ENCODE assay signal across 8 cellular contexts in genomic region chr22:24554316-24555159, GRCh38. TPM values are rescaled to one million over a fixed set of nuclear protein-coding genes. Genes with fewer than 3 reads are reported as not detected.
A peak's percentile ranks its signal among the peaks of the same experiment; 100 is the strongest.
DNase-seq lines count a peak whose midpoint lies in the region; ATAC-seq, FAIRE-seq and TF ChIP-seq lines count a peak whose summit lies in the region.

TSS of gene GUCD1 (minus strand) at chr22:24555138. CDS start at chr22:24554991, 147 bp downstream.

- CTCF ChIA-PET in CD4-positive, alpha-beta T cell (lab: Charles Lee), result no interaction called here
- CTCF ChIA-PET in activated naive CD4-positive, alpha-beta T cell treated with anti-CD3 and anti-CD28 coated beads for 36 hours (lab: Charles Lee), result interaction anchor here (0.7 to 2.2 kb wide), 2 partner anchors 29 to 32 kb away, joined by 3 to 5 read pairs; no protein-coding TSS in a partner anchor

- no peak for FAIRE-seq in pancreas (lab: Jason Lieb, UNC)

- H3K27me3 ChIP-seq in CD4-positive, alpha-beta T cell (ENCODE audit: control insufficient read depth, insufficient read depth, low read length), result no peaks in the 10 kb centered on the region
- no peaks in the 10 kb centered on the region for H3K27me3 ChIP-seq in pancreas

- no peaks in the 10 kb centered on the region for H3K9me3 Mint-ChIP-seq in CD4-positive, alpha-beta T cell
- no peaks in the 10 kb centered on the region for H3K9me3 Mint-ChIP-seq in activated naive CD4-positive, alpha-beta T cell treated with anti-CD3 and anti-CD28 coated beads for 36 hours
- H3K9me3 Mint-ChIP-seq in glutamatergic neuron (ENCODE audit: unreplicated experiment), result peaks cover 8% of the 10 kb centered on the region

- peak within 1 kb of the TSS; percentile 97 for H3K27ac ChIP-seq in CD4-positive, alpha-beta T cell (ENCODE audit: low read depth, low read length)
- H3K27ac ChIP-seq in pancreas, result peak within 1 kb of the TSS; percentile 94 to 98 (median 95)

- ATAC-seq in CD4-positive, alpha-beta T cell (ENCODE audit: poor library complexity), result no peak
- ATAC-seq in GM21447 (IDR thresholded peaks at IDR 0.05; ENCODE audit: unreplicated experiment) (peak; percentile 14), pancreas (peak in 1 of 4 donors; percentile 0), HG02870 (IDR thresholded peaks at IDR 0.05; ENCODE audit: unreplicated experiment) (no peak)

- no peaks in the 10 kb centered on the region for H3K9me3 ChIP-seq in CD4-positive, alpha-beta T cell (ENCODE audit: control insufficient read depth, low read length)
- H3K9me3 ChIP-seq in pancreas, result no peaks in the 10 kb centered on the region

- peaks cover 0 to 10% (median 5%) of the 10 kb centered on the region in 3 donors for H3K36me3 ChIP-seq in pancreas

- intact Hi-C loops in CD4-positive, alpha-beta T cell (cut with DNase I, micrococcal nuclease), result loop anchor here in 1 of 2 experiments (1.0 to 10.0 kb wide), 6 partner anchors 284 to 1878 kb away; partner anchors contain the start of genes DERL3, RAB36, RSPH14 and SPECC1L
- intact Hi-C loops in activated naive CD4-positive, alpha-beta T cell treated with anti-CD3 and anti-CD28 coated beads for 36 hours (cut with micrococcal nuclease), result loop anchor here (1.0 to 5.0 kb wide), 10 partner anchors 48 to 847 kb away; partner anchors contain the start of genes CABIN1, GGT1, MIF and SMARCB1
- intact Hi-C loops in pancreas (cut with DNase I), result no loop called here

- WGBS in pancreas, 2 donors, result 0% methylated on average over 45 to 64 of the region's 64 CpGs

- H3K27me3 Mint-ChIP-seq in CD4-positive, alpha-beta T cell, result no peaks in the 10 kb centered on the region
- H3K27me3 Mint-ChIP-seq in activated naive CD4-positive, alpha-beta T cell treated with anti-CD3 and anti-CD28 coated beads for 36 hours (ENCODE audit: low read depth), result no peaks in the 10 kb centered on the region
- H3K27me3 Mint-ChIP-seq in glutamatergic neuron (ENCODE audit: unreplicated experiment), result peaks cover 12% of the 10 kb centered on the region

- H3K4me3 ChIP-seq in pancreas, result peak within 1 kb of the TSS; percentile 57 to 95 (median 92)

- peak within 1 kb of the TSS; percentile 89 for H3K27ac Mint-ChIP-seq in CD4-positive, alpha-beta T cell
- H3K27ac Mint-ChIP-seq in activated naive CD4-positive, alpha-beta T cell treated with anti-CD3 and anti-CD28 coated beads for 36 hours, result peak within 1 kb of the TSS; percentile 100
- H3K27ac Mint-ChIP-seq in glutamatergic neuron (ENCODE audit: unreplicated experiment), result peak within 1 kb of the TSS; percentile 97

- H3K4me1 ChIP-seq in pancreas, result peaks cover 16 to 39% (median 26%) of the 10 kb centered on the region in 3 donors

- peak within 1 kb of the TSS; percentile 97 for H3K4me3 Mint-ChIP-seq in CD4-positive, alpha-beta T cell
- peak within 1 kb of the TSS; percentile 97 for H3K4me3 Mint-ChIP-seq in activated naive CD4-positive, alpha-beta T cell treated with anti-CD3 and anti-CD28 coated beads for 36 hours
- H3K4me3 Mint-ChIP-seq in glutamatergic neuron (ENCODE audit: unreplicated experiment), result peak within 1 kb of the TSS; percentile 100

- POLR2A ChIA-PET in CD4-positive, alpha-beta T cell (lab: Charles Lee), result interaction anchor here (0.6 to 2.4 kb wide), 8 partner anchors 13 to 697 kb away, joined by 3 to 17 read pairs (median 4); partner anchors contain the start of gene ADORA2A

- peaks cover 79% of the 10 kb centered on the region for H3K4me1 Mint-ChIP-seq in CD4-positive, alpha-beta T cell (ENCODE audit: low read depth)
- H3K4me1 Mint-ChIP-seq in activated naive CD4-positive, alpha-beta T cell treated with anti-CD3 and anti-CD28 coated beads for 36 hours (ENCODE audit: low read depth), result peaks cover 44% of the 10 kb centered on the region
- peaks cover 21% of the 10 kb centered on the region for H3K4me1 Mint-ChIP-seq in glutamatergic neuron (ENCODE audit: low read depth, unreplicated experiment)

- no peak for TF ChIP-seq CTCF in CD4-positive, alpha-beta T cell (IDR thresholded peaks at IDR 0.05)
- no peak for TF ChIP-seq CTCF in glutamatergic neuron (IDR thresholded peaks at IDR 0.05; ENCODE audit: partially characterized antibody, unreplicated experiment)
- no peak for TF ChIP-seq CTCF in pancreas (IDR thresholded peaks at IDR 0.05)

- DNase-seq in CD4-positive, alpha-beta T cell, result peak in 7 of 10 experiments; percentile 2 to 25 (median 7)
- peak; percentile 16 to 51 for DNase-seq in NOMO-1 (lab: John Stamatoyannopoulos, UW; ENCODE audit: unreplicated experiment in 2 of 2)
- DNase-seq in activated naive CD4-positive, alpha-beta T cell treated with anti-CD3 and anti-CD28 coated beads for 36 hours, result peak; percentile 36
- DNase-seq in glutamatergic neuron, result no peak
- DNase-seq in pancreas, result peak in 5 of 6 donors; percentile 33 to 71 (median 49)
- no peak for DNase-seq in KG1 (lab: John Stamatoyannopoulos, UW)

- H3K36me3 Mint-ChIP-seq in CD4-positive, alpha-beta T cell (ENCODE audit: low read depth), result peaks cover 63% of the 10 kb centered on the region
- H3K36me3 Mint-ChIP-seq in activated naive CD4-positive, alpha-beta T cell treated with anti-CD3 and anti-CD28 coated beads for 36 hours (ENCODE audit: low read depth), result peaks cover 36% of the 10 kb centered on the region
- H3K36me3 Mint-ChIP-seq in glutamatergic neuron (ENCODE audit: unreplicated experiment), result no peaks in the 10 kb centered on the region

RNA-seq across cellular contexts. Expression of gene GUCD1, which starts in this region (rescaled TPM):
- 10 to 100 TPM; 60.9 to 68.3 TPM for total RNA-seq in CD4-positive, alpha-beta T cell
- 10 to 100 TPM; 95.8 to 96.0 TPM for total RNA-seq in activated naive CD4-positive, alpha-beta T cell treated with anti-CD3 and anti-CD28 coated beads for 36 hours
- total RNA-seq in glutamatergic neuron (ENCODE audit: unreplicated experiment) (64.9 TPM), pancreas (10 to 100 TPM; 41.0 to 55.2 (median 46.3) TPM)
- polyA plus RNA-seq in pancreas, result 10 to 100 TPM; 39.9 to 41.1 TPM

Comparison
In these comparisons a context has a peak if more than half of its experiments do, and no peak if none do; other contexts are left out.
1. DNase-seq: peak in CD4-positive, alpha-beta T cell (7 of 10), NOMO-1 (2 of 2), activated naive CD4-positive, alpha-beta T cell treated with anti-CD3 and anti-CD28 coated beads for 36 hours (single experiment) and pancreas (5 of 6); none in glutamatergic neuron (single experiment) and KG1 (single experiment).
2. Peak in every context shown above with its lines, with median percentiles within 50 percentile points of each other: H3K27ac Mint-ChIP-seq and H3K4me3 Mint-ChIP-seq.